In genomic region chr11:107881471-107881870, GRCh38 we compare ENCODE assay signal across 2 cellular contexts.
TF ChIP-seq lines count a peak whose summit lies in the region.

No MANE protein-coding gene starts in this region.

TF ChIP-seq in K562, 482 proteins besides CTCF, POLR2A, EP300 and RAD21:
- TF ChIP-seq SRF (CRISPR knock-in tag; IDR thresholded peaks at IDR 0.05) (peak in 1 of 2 experiments; percentile 72; a peak in 1 of 4 replicates), RFX1 (IDR thresholded peaks at IDR 0.05) (peak; percentile 56)
TF ChIP-seq in K562: peak in this region for 2; not testable (repeated sequence) for 480.

TF ChIP-seq in H1, 55 proteins besides CTCF, POLR2A, EP300 and RAD21:
- peak; percentile 83 for TF ChIP-seq YY1 (IDR thresholded peaks at IDR 0.05; ENCODE audit: low read depth, low read length)
- peak; percentile 84 for TF ChIP-seq SRF (IDR thresholded peaks at IDR 0.05; ENCODE audit: low read depth, low read length)
